Comparison of ENCODE assay signal across 8 cellular contexts in genomic region chr21:37463083-37463780, GRCh38.
DNase-seq lines count a peak whose midpoint lies in the region; ATAC-seq and TF ChIP-seq lines count a peak whose summit lies in the region.

No MANE protein-coding gene starts in this region.

- H3K9me3 ChIP-seq in CD4-positive, alpha-beta memory T cell (ENCODE audit: control insufficient read depth in 1 of 2, low read length in 2 of 2) = no peaks in the 10 kb centered on the region
- H3K9me3 ChIP-seq in upper lobe of right lung = no peaks in the 10 kb centered on the region

- peaks cover 0 to 2% (median 0%) of the 10 kb centered on the region in 8 donors for H3K9me3 Mint-ChIP-seq in CD4-positive, alpha-beta memory T cell

- intact Hi-C loops in CD4-positive, alpha-beta memory T cell (cut with micrococcal nuclease) = loop anchor here (2.0 to 5.0 kb wide), 6 partner anchors 46 to 241 kb away; partner anchors contain the start of gene VPS26C
- intact Hi-C loops in upper lobe of right lung (cut with DNase I) (no loop called here), head of caudate nucleus (cut with DNase I) (no loop called here)

- DNase-seq in CD4-positive, alpha-beta memory T cell = peak; percentile 40 to 51 (median 47)
- peak; percentile 37 for DNase-seq in NCI-H82 treated with DMSO at 0.1 percent for 48 hours (lab: John Stamatoyannopoulos, UW; ENCODE audit: unreplicated experiment)
- DNase-seq in brain pericyte (ENCODE audit: low read depth, low spot score) = peak; percentile 24
- DNase-seq in left lobe of liver (ENCODE audit: low spot score) = no peak
- DNase-seq in upper lobe of right lung = no peak
- DNase-seq in head of caudate nucleus = no peak

- no peaks in the 10 kb centered on the region for H3K27me3 Mint-ChIP-seq in CD4-positive, alpha-beta memory T cell

- H3K27ac ChIP-seq in CD4-positive, alpha-beta memory T cell (ENCODE audit: low read depth, low read length) = no peak overlapping the region
- H3K27ac ChIP-seq in upper lobe of right lung = peak overlapping the region; percentile 0

- ATAC-seq in GM21423 (IDR thresholded peaks at IDR 0.05; ENCODE audit: unreplicated experiment) (peak; percentile 38), left lobe of liver (peak; percentile 85), upper lobe of right lung (peak; percentile 92), HG03378 (IDR thresholded peaks at IDR 0.05; ENCODE audit: unreplicated experiment) (no peak)

- H3K27ac Mint-ChIP-seq in CD4-positive, alpha-beta memory T cell = peak overlapping the region in 6 of 7 donors; percentile 60 to 94 (median 78)

- no peaks in the 10 kb centered on the region for H3K27me3 ChIP-seq in CD4-positive, alpha-beta memory T cell (ENCODE audit: insufficient read depth, low read length)
- no peaks in the 10 kb centered on the region for H3K27me3 ChIP-seq in upper lobe of right lung

- TF ChIP-seq CTCF in upper lobe of right lung (IDR thresholded peaks at IDR 0.05) = peak; percentile 27

- H3K36me3 ChIP-seq in CD4-positive, alpha-beta memory T cell (ENCODE audit: insufficient read depth, low read length) = no peaks in the 10 kb centered on the region
- no peaks in the 10 kb centered on the region for H3K36me3 ChIP-seq in upper lobe of right lung

- peaks cover 65% of the 10 kb centered on the region for H3K4me1 ChIP-seq in CD4-positive, alpha-beta memory T cell (ENCODE audit: insufficient read depth, low read length)
- H3K4me1 ChIP-seq in upper lobe of right lung = peaks cover 60% of the 10 kb centered on the region

- H3K36me3 Mint-ChIP-seq in CD4-positive, alpha-beta memory T cell = peaks cover 0 to 11% of the 10 kb centered on the region in 2 donors

- H3K4me1 Mint-ChIP-seq in CD4-positive, alpha-beta memory T cell = peaks cover 58 to 87% (median 74%) of the 10 kb centered on the region in 4 donors

- H3K4me3 ChIP-seq in CD4-positive, alpha-beta memory T cell (ENCODE audit: low read length in 2 of 2) = peak overlapping the region in 1 of 2 donors; percentile 8
- peak overlapping the region; percentile 7 for H3K4me3 ChIP-seq in upper lobe of right lung

- POLR2A ChIA-PET in CD4-positive, alpha-beta memory T cell (lab: Charles Lee; ENCODE audit: partially characterized antibody) = interaction anchor here (0.5 to 1.7 kb wide), 8 partner anchors 52 to 196 kb away, joined by 3 to 8 read pairs (median 3); partner anchors contain the start of genes DYRK1A and VPS26C

- CTCF ChIA-PET in CD4-positive, alpha-beta memory T cell (lab: Charles Lee; ENCODE audit: partially characterized antibody) = interaction anchor here (0.9 to 3.0 kb wide), 20 partner anchors 12 to 305 kb away, joined by 3 to 25 read pairs (median 4); no protein-coding TSS in a partner anchor

- H3K4me3 Mint-ChIP-seq in CD4-positive, alpha-beta memory T cell = peak overlapping the region; percentile 6 to 79 (median 56)

Comparison
In these comparisons a context has a peak if more than half of its experiments do, and no peak if none do; other contexts are left out.
1. DNase-seq: peak in CD4-positive, alpha-beta memory T cell (5 of 5), NCI-H82 treated with DMSO at 0.1 percent for 48 hours (single experiment) and brain pericyte (single experiment); none in left lobe of liver (single experiment), upper lobe of right lung (single experiment) and head of caudate nucleus (0 of 42).